Comparison of ENCODE assay signal across 1 cellular context in genomic region chr3:152236741-152237140, GRCh38.
TF ChIP-seq lines count a peak whose summit lies in the region.

No MANE protein-coding gene starts in this region.

TF ChIP-seq in GM23338, 12 proteins besides CTCF, POLR2A, EP300 and RAD21 (continued from another document):
- TF ChIP-seq REST (IDR thresholded peaks at IDR 0.05; ENCODE audit: unreplicated experiment) (no peak), ZNF331 (CRISPR knock-in tag; IDR thresholded peaks at IDR 0.05; ENCODE audit: low read depth) (no peak), EZH2 (IDR thresholded peaks at IDR 0.05; ENCODE audit: low read depth, unreplicated experiment) (no peak), ETS1 (IDR thresholded peaks at IDR 0.05) (no peak), ZNF114 (CRISPR knock-in tag; IDR thresholded peaks at IDR 0.05) (no peak), EZH2phosphoT487 (IDR thresholded peaks at IDR 0.05; ENCODE audit: unreplicated experiment) (no peak), CREB1 (CRISPR knock-in tag; IDR thresholded peaks at IDR 0.05; ENCODE audit: low read depth) (no peak)
